1 cellular context compared by ENCODE assay signal in genomic region chr1:226217273-226217672, GRCh38.
TF ChIP-seq lines count a peak whose summit lies in the region.

No MANE protein-coding gene starts in this region.

TF ChIP-seq in K562, 482 proteins besides CTCF, POLR2A, EP300 and RAD21:
- TF ChIP-seq ZNF507 (tag; conservative IDR thresholded peaks at IDR 0.05) (no peak), ZSCAN29 (IDR thresholded peaks at IDR 0.05) (no peak), RNF219 (CRISPR knock-in tag; IDR thresholded peaks at IDR 0.05) (no peak)
